2 cellular contexts compared by ENCODE assay signal in the genomic region with DNA sequence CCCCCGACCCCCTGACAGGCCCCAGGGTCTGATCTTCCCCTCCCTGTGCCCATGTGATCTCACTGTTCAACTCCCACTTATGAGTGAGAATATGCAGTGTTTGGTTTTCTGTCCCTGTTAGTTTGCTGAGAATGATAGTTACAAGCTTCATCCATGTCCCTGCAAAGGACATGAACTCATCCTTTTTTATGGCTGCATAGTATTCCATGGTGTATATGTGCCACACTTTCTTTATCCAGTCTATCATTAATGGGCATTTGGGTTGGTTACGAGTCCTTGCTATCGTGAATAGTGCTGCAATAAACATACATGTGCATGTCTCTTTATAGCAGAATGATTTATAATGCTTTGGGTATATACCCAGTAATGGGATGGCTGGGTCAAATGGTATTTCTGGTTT. TPM values are rescaled to one million over a fixed set of nuclear protein-coding genes. Genes with fewer than 3 reads are reported as not detected.
"Had no signal": no experiment of that assay in that cellular context is flagged by ENCODE, and none has a peak within 500 bp of the region (broad histone marks: within the 10 kb centered on the region; RNA-seq: fewer than 3 reads in every experiment).

No MANE protein-coding gene starts in this region.

RNA-seq across cellular contexts. Expression of a gene that starts 41.7 kb away (rescaled TPM):
- total RNA-seq: G401, GM12878 had no signal
- polyA plus RNA-seq: GM12878 had no signal

RNA-seq across cellular contexts. Expression of a gene that starts 58.2 kb away (rescaled TPM):
- total RNA-seq: G401, GM12878 had no signal
